In the genomic region with DNA sequence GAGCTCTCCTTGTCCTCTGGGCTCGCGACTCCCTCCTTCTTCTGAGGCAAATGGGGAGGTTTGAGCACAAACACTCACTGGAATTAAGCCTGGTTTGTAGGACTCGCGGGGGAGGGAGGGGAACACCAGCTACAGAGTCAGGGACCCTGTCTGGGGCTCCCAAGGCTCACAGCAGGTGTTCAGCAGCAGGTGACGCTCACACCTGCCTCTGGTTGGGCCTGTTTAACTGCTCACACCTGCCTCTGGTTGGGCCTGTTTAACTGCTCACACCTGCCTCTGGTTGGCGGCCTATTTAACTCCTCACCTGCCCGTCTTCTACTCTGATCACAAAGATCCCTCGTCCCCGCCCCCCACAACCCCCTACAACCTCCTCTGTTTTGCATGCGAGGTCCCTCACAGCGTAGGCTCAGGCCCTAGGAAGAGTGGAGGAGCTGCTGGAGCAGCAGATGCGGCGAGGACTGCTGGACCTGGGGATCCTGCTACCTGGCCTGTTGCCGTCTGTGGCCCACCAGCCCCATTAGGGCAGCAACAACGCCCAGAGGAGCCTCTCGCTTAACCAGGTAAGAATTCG, we compare ENCODE assay signal across 17 cellular contexts.
DNase-seq lines count a peak whose midpoint lies in the region; ATAC-seq and TF ChIP-seq lines count a peak whose summit lies in the region.
"Had no signal": no experiment of that assay in that cellular context is flagged by ENCODE, and none has a peak within 500 bp of the region (broad histone marks: within the 10 kb centered on the region; RNA-seq: fewer than 3 reads in every experiment).

No MANE protein-coding gene starts in this region.

- H3K36me3 ChIP-seq in esophagus muscularis mucosa (no peaks in the 10 kb centered on the region), upper lobe of left lung (no peaks in the 10 kb centered on the region)

- DNase-seq in NCI-H2171 treated with DMSO at 0.1 percent for 48 hours (lab: John Stamatoyannopoulos, UW) (peak; percentile 25), NCI-H2171 (lab: John Stamatoyannopoulos, UW) (no peak), NCI-H510A treated with DMSO at 0.1 percent for 48 hours (lab: John Stamatoyannopoulos, UW) (peak; percentile 86), esophagus muscularis mucosa (ENCODE audit: extremely low spot score) (peak; percentile 87), upper lobe of left lung (peak in 1 of 2 donors; percentile 18)
- no peak for DNase-seq in activated CD4-positive, alpha-beta T cell treated with anti-CD3 and anti-CD28 coated beads for 1 hour
- DNase-seq: activated CD4-positive, CD25-positive, alpha-beta regulatory T cell treated with anti-CD3 and anti-CD28 coated beads, Interleukin-2, amount 50 U/mL, for 72 hours; activated effector memory CD4-positive, alpha-beta T cell treated with anti-CD3 and anti-CD28 coated beads, Interleukin-2, amount 50 U/mL, for 16 hours; amniotic stem cell; CD8-positive, alpha-beta T cell; effector memory CD4-positive, alpha-beta T cell; left ventricle myocardium superior; NCI-H1048; NK-92 treated with Interleukin-12 subunit alpha and Interleukin-12 subunit beta, amount 100 ng/mL, for 24 hours; stimulated activated naive CD4-positive, alpha-beta T cell had no signal

- no peak for TF ChIP-seq CTCF in esophagus muscularis mucosa (IDR thresholded peaks at IDR 0.05)
- no peak for TF ChIP-seq CTCF in upper lobe of left lung (IDR thresholded peaks at IDR 0.05)

- H3K9me3 ChIP-seq in esophagus muscularis mucosa (no peaks in the 10 kb centered on the region), upper lobe of left lung (no peaks in the 10 kb centered on the region)

- no peak for TF ChIP-seq POLR2A in esophagus muscularis mucosa (IDR thresholded peaks at IDR 0.05; ENCODE audit: low read depth)
- TF ChIP-seq POLR2A in upper lobe of left lung (IDR thresholded peaks at IDR 0.05), result no peak

- ATAC-seq in upper lobe of left lung (ENCODE audit: low FRiP score in 2 of 2) (no peak), HG03432 (IDR thresholded peaks at IDR 0.05; ENCODE audit: unreplicated experiment) (no peak), HG03095 (IDR thresholded peaks at IDR 0.05; ENCODE audit: unreplicated experiment) (no peak)
- ATAC-seq: CD8-positive, alpha-beta T cell had no signal

- peaks cover 0 to 27% (median 2%) of the 10 kb centered on the region in 4 donors for H3K27me3 ChIP-seq in esophagus muscularis mucosa
- H3K27me3 ChIP-seq in upper lobe of left lung, result no peaks in the 10 kb centered on the region

- intact Hi-C loops in esophagus muscularis mucosa (cut with DNase I), result no loop called here

- H3K27ac ChIP-seq in esophagus muscularis mucosa (replicated peaks in 1 of 4) (no peak overlapping the region), upper lobe of left lung (peak overlapping the region in 3 of 4 donors; percentile 67 to 73 (median 73))

- TF ChIP-seq EP300 in esophagus muscularis mucosa (IDR thresholded peaks at IDR 0.05), result no peak
- no peak for TF ChIP-seq EP300 in upper lobe of left lung (IDR thresholded peaks at IDR 0.05)

- H3K4me1 ChIP-seq in esophagus muscularis mucosa, result peaks cover 0 to 17% (median 11%) of the 10 kb centered on the region in 4 donors
- peaks cover 6 to 18% (median 11%) of the 10 kb centered on the region in 4 donors for H3K4me1 ChIP-seq in upper lobe of left lung

- 83% methylated on average over 17 of the region's 17 CpGs for WGBS in esophagus muscularis mucosa
- WGBS in upper lobe of left lung, 2 donors, result 84 to 85% methylated on average over 9 to 17 of the region's 17 CpGs

- H3K4me3 ChIP-seq in esophagus muscularis mucosa (no peak overlapping the region), upper lobe of left lung (no peak overlapping the region)

Comparison
In these comparisons a context has a peak if more than half of its experiments do, and no peak if none do; other contexts are left out.
1. DNase-seq: peak in NCI-H2171 treated with DMSO at 0.1 percent for 48 hours (single experiment), NCI-H510A treated with DMSO at 0.1 percent for 48 hours (single experiment) and esophagus muscularis mucosa (single experiment); none in NCI-H2171 (single experiment) and activated CD4-positive, alpha-beta T cell treated with anti-CD3 and anti-CD28 coated beads for 1 hour (single experiment).
2. H3K27ac ChIP-seq: peak in upper lobe of left lung (3 of 4); none in esophagus muscularis mucosa (0 of 4).